Comparison of ENCODE assay signal across 11 cellular contexts in genomic region chr7:977326-978048, GRCh38. TPM values are rescaled to one million over a fixed set of nuclear protein-coding genes. Genes with fewer than 3 reads are reported as not detected.
DNase-seq lines count a peak whose midpoint lies in the region; ATAC-seq and TF ChIP-seq lines count a peak whose summit lies in the region.
"Had no signal": no experiment of that assay in that cellular context is flagged by ENCODE, and none has a peak within 500 bp of the region (broad histone marks: within the 10 kb centered on the region; RNA-seq: fewer than 3 reads in every experiment).

No MANE protein-coding gene starts in this region.

- no peak overlapping the region for H2BK120ac ChIP-seq in neuronal stem cell (ENCODE audit: low read depth, low read length)

- H3K27ac ChIP-seq in dorsolateral prefrontal cortex (peak overlapping the region in 58 of 59 donors; percentile 67 to 98 (median 89)), neuronal stem cell (replicated peaks; ENCODE audit: low read length) (peak overlapping the region; percentile 26)
- H3K27ac ChIP-seq: epithelial cell of prostate, right atrium auricular region had no signal

- H3K79me1 ChIP-seq in neuronal stem cell (ENCODE audit: low read depth, low read length): peaks cover 11% of the 10 kb centered on the region

- H2BK5ac ChIP-seq in neuronal stem cell (ENCODE audit: low read length): peak overlapping the region; percentile 91

- peak overlapping the region; percentile 73 for H3K14ac ChIP-seq in neuronal stem cell (ENCODE audit: low read length)

- peak overlapping the region; percentile 10 for H3K23ac ChIP-seq in neuronal stem cell (ENCODE audit: low read depth, low read length, poor library complexity)

- H3K9ac ChIP-seq in neuronal stem cell (ENCODE audit: low read depth, low read length, poor library complexity): no peak overlapping the region

- ATAC-seq in HG02642 (IDR thresholded peaks at IDR 0.05; ENCODE audit: poor library complexity, unreplicated experiment) (no peak), HG03025 (IDR thresholded peaks at IDR 0.05; ENCODE audit: low FRiP score, unreplicated experiment) (no peak)

- no peak overlapping the region for H4K91ac ChIP-seq in neuronal stem cell (ENCODE audit: low read depth, low read length, poor library complexity)

- H3K4me3 ChIP-seq in dorsolateral prefrontal cortex: peak overlapping the region in 9 of 59 donors; percentile 5 to 21 (median 10)
- H3K4me3 ChIP-seq in neuronal stem cell (ENCODE audit: low read length in 2 of 2): no peak overlapping the region
- H3K4me3 ChIP-seq: right atrium auricular region had no signal

- peak overlapping the region; percentile 87 for H2AFZ ChIP-seq in neuronal stem cell (ENCODE audit: low read length)

- peak overlapping the region; percentile 90 for H3K18ac ChIP-seq in neuronal stem cell (ENCODE audit: low read length)

- H3K4me2 ChIP-seq in neuronal stem cell (ENCODE audit: insufficient read depth, low read length, poor library complexity, severe bottlenecking): no peak overlapping the region

- no peak overlapping the region for H4K8ac ChIP-seq in neuronal stem cell (ENCODE audit: low read depth, low read length)

- peak in 8 of 56 donors; percentile 6 to 35 (median 17) for TF ChIP-seq CTCF in dorsolateral prefrontal cortex (IDR thresholded peaks at IDR 0.05 in 54 of 56, conservative IDR thresholded peaks at IDR 0.05 in 2 of 56; ENCODE audit: low read depth in 1 of 56, partially characterized antibody in 56 of 56)

- H2AK5ac ChIP-seq in neuronal stem cell (ENCODE audit: low read depth, low read length): peak overlapping the region; percentile 97

- no CpG with 5 or more reads among the region's 19 CpGs for WGBS in neuronal stem cell (ENCODE audit: extremely low coverage in 2 of 2, insufficient read length in 2 of 2, insufficient replicate concordance in 1 of 2), 2 donors

- DNase-seq in ELR (ENCODE audit: low read depth) (peak; percentile 53), HT1080 (ENCODE audit: low read depth) (peak; percentile 46), dorsolateral prefrontal cortex (peak in 4 of 10 donors; percentile 60 to 77 (median 64)), neuronal stem cell (ENCODE audit: low spot score) (no peak), hepatic stellate cell (ENCODE audit: low spot score) (no peak), NCI-H1694 treated with DMSO at 0.1 percent for 48 hours (lab: John Stamatoyannopoulos, UW) (no peak)
- DNase-seq: activated T-cell treated with anti-CD3 and anti-CD28 coated beads, Interleukin-2, amount 50 U/mL, for 24 hours had no signal

- peaks cover 0 to 10% of the 10 kb centered on the region in 2 donors for H3K36me3 ChIP-seq in neuronal stem cell (replicated peaks in 1 of 2; ENCODE audit: control insufficient read depth in 2 of 2, insufficient read depth in 2 of 2, low read length in 2 of 2)

- intact Hi-C loops in dorsolateral prefrontal cortex (cut with DNase I): loop anchor here in 1 of 2 donors (10.0 kb wide), 1 partner anchor 163 kb away; no protein-coding TSS in a partner anchor

- H3K27me3 ChIP-seq in dorsolateral prefrontal cortex (no peaks in the 10 kb centered on the region), neuronal stem cell (ENCODE audit: control insufficient read depth in 3 of 3, insufficient read depth in 3 of 3, low read depth in 1 of 3, low read length in 3 of 3) (no peaks in the 10 kb centered on the region)
- H3K27me3 ChIP-seq: right atrium auricular region had no signal

- H2BK15ac ChIP-seq in neuronal stem cell (ENCODE audit: low read length): peak overlapping the region; percentile 62

- peak overlapping the region; percentile 80 for H2BK12ac ChIP-seq in neuronal stem cell (ENCODE audit: low read length)

- no peaks in the 10 kb centered on the region for H3K9me3 ChIP-seq in neuronal stem cell (replicated peaks in 1 of 2; ENCODE audit: control insufficient read depth in 2 of 2, insufficient read depth in 1 of 2, low read depth in 1 of 2, low read length in 2 of 2)
- H3K9me3 ChIP-seq: right atrium auricular region had no signal

- no peak overlapping the region for H3K4ac ChIP-seq in neuronal stem cell (ENCODE audit: low read length)

- peaks cover 11 to 26% of the 10 kb centered on the region in 2 donors for H3K4me1 ChIP-seq in neuronal stem cell (ENCODE audit: control insufficient read depth in 2 of 2, insufficient read depth in 1 of 2, low read depth in 1 of 2, low read length in 2 of 2)

RNA-seq across cellular contexts. Expression of gene COX19, which starts 2.1 kb away (rescaled TPM):
- total RNA-seq in HT1080 (2014; rRNA removed; shearing (Covaris generic)): 7.0 and 9.6 TPM in 2 replicates
- 6.2 and 6.7 TPM in 2 replicates for polyA plus RNA-seq in HT1080 (2015; cell fraction: cytosol; rRNA removed)
- 10.2 and 11.0 TPM in 2 replicates for polyA plus RNA-seq in HT1080 (2015; cell fraction: nucleus; rRNA removed)
- total RNA-seq in dorsolateral prefrontal cortex: 10 to 100 TPM; 11.2 to 38.9 (median 18.5) TPM
- polyA plus RNA-seq in neuronal stem cell (2013, experiment 1 of 2): 8.7 TPM
- 8.9 TPM for polyA plus RNA-seq in neuronal stem cell (2013, experiment 2 of 2)

RNA-seq across cellular contexts. Expression of gene CYP2W1, which starts 5.5 kb away (rescaled TPM):
- total RNA-seq in HT1080 (2014; rRNA removed; shearing (Covaris generic)): not detected in 2 replicates
- 0.59 TPM in 1 of 2 replicates, not detected in the other for polyA plus RNA-seq in HT1080 (2015; cell fraction: cytosol; rRNA removed)
- polyA plus RNA-seq in HT1080 (2015; cell fraction: nucleus; rRNA removed): not detected in 2 replicates
- total RNA-seq in dorsolateral prefrontal cortex: under 1 TPM in 4 of 120 experiments, not detected in 116; 0.24 to 0.52 (median 0.33) TPM
- polyA plus RNA-seq in neuronal stem cell (2013, experiment 1 of 2): not detected
- not detected for polyA plus RNA-seq in neuronal stem cell (2013, experiment 2 of 2)
- total RNA-seq: right atrium auricular region had no signal

RNA-seq across cellular contexts. Expression of gene ADAP1, which starts 23.0 kb away (rescaled TPM):
- 1.6 and 2.3 TPM in 2 replicates for total RNA-seq in HT1080 (2014; rRNA removed; shearing (Covaris generic))
- polyA plus RNA-seq in HT1080 (2015; cell fraction: cytosol; rRNA removed): 3.2 and 3.8 TPM in 2 replicates
- polyA plus RNA-seq in HT1080 (2015; cell fraction: nucleus; rRNA removed): 3.5 TPM in 2 replicates
- 100 to 1,000 TPM in 118 of 120 experiments, 10 to 100 TPM in 2; 97.0 to 199 (median 136) TPM for total RNA-seq in dorsolateral prefrontal cortex
- 0.50 TPM for polyA plus RNA-seq in neuronal stem cell (2013, experiment 1 of 2)
- 0.48 TPM for polyA plus RNA-seq in neuronal stem cell (2013, experiment 2 of 2)

Comparison
In these comparisons a context has a peak if more than half of its experiments do, and no peak if none do; other contexts are left out.
1. DNase-seq: peak in ELR (single experiment) and HT1080 (single experiment); none in neuronal stem cell (single experiment), hepatic stellate cell (single experiment) and NCI-H1694 treated with DMSO at 0.1 percent for 48 hours (single experiment).
2. RNA of gene ADAP1, which starts 23.0 kb away (total RNA-seq): 97.0 to 199 TPM in dorsolateral prefrontal cortex; 1.6 to 2.3 TPM in HT1080; every median in the first group is over 10 times any median in the second.